ENCODE assay signal across 28 cellular contexts in the genomic region with DNA sequence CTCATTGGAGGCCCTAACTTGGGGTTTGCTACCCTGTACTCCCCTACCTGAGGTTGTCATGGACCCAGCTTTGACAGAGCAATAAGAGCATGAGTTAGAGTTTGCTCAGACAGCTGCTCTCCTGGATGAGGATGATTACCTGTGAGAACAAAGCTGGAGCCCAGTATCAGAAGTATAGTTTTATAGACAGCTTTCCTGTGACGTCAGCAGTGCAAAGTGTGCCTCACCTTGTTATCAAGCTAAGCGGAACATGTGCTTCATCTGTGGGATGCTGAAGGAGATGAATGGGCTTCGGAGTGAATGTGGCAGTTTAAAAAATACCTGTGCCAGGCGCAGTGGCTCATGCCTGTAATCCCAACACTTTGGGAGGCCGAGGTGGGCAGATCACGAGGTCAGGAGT.
"Had no signal": no experiment of that assay in that cellular context is flagged by ENCODE, and none has a peak within 500 bp of the region (broad histone marks: within the 10 kb centered on the region; RNA-seq: fewer than 3 reads in every experiment).

No MANE protein-coding gene starts in this region.

- H3K36me3 Mint-ChIP-seq: mesothelial cell of epicardium; naive thymus-derived CD4-positive, alpha-beta T cell; stimulated activated effector memory CD8-positive, alpha-beta T cell treated with anti-CD3 and anti-CD28 coated beads, Interleukin-12 subunit alpha, Interleukin-12 subunit beta, amount 100 ng/mL, for 72 hours had no signal

- H3K27me3 ChIP-seq: ovary, tibial nerve, upper lobe of right lung, uterus had no signal

- H3K36me3 ChIP-seq: ovary, thoracic aorta, tibial nerve, upper lobe of right lung, uterus had no signal

- H3K27me3 Mint-ChIP-seq: effector memory CD8-positive, alpha-beta T cell had no signal

- H3K27ac Mint-ChIP-seq: effector memory CD8-positive, alpha-beta T cell; mesothelial cell of epicardium; nephron; stimulated activated effector memory CD8-positive, alpha-beta T cell treated with anti-CD3 and anti-CD28 coated beads, Interleukin-12 subunit alpha, Interleukin-12 subunit beta, amount 100 ng/mL, for 72 hours had no signal

- ATAC-seq: effector memory CD8-positive, alpha-beta T cell; left lobe of liver; naive thymus-derived CD4-positive, alpha-beta T cell; psoas muscle; sciatic nerve; stimulated activated effector memory CD8-positive, alpha-beta T cell treated with anti-CD3 and anti-CD28 coated beads, Interleukin-12 subunit alpha, Interleukin-12 subunit beta, amount 100 ng/mL, for 72 hours; upper lobe of right lung had no signal

- H3K9me3 Mint-ChIP-seq: effector memory CD8-positive, alpha-beta T cell; mesothelial cell of epicardium; naive thymus-derived CD4-positive, alpha-beta T cell; nephron; stimulated activated effector memory CD8-positive, alpha-beta T cell treated with anti-CD3 and anti-CD28 coated beads, Interleukin-12 subunit alpha, Interleukin-12 subunit beta, amount 100 ng/mL, for 72 hours had no signal

- H3K4me3 ChIP-seq: lung, ovary, psoas muscle, thoracic aorta, tibial nerve, upper lobe of right lung, uterus had no signal

- DNase-seq: cerebellar nuclear complex; cortex of kidney; effector memory CD8-positive, alpha-beta T cell; erythroblast; hypothalamus; kidney; mesenchymal stem cell; naive thymus-derived CD4-positive, alpha-beta T cell; nucleus accumbens; ovary; posterior cingulate gyrus; psoas muscle; stimulated activated CD4-positive, alpha-beta T cell treated with anti-CD3 and anti-CD28 coated beads, Interleukin-2, amount 100 ng/mL, for 24 hours; stimulated activated CD4-positive, alpha-beta T cell treated with anti-CD3 and anti-CD28 coated beads, Interleukin-4, amount 100 ng/mL, for 24 hours; stimulated activated naive CD4-positive, alpha-beta T cell treated with Interleukin-2 at 50 U/mL for 16 hours; substantia nigra; upper lobe of right lung; uterus had no signal

- H3K9me3 ChIP-seq: ovary, psoas muscle, thoracic aorta, tibial nerve, upper lobe of right lung, uterus had no signal

- H3K4me1 ChIP-seq: psoas muscle, upper lobe of right lung, uterus had no signal

- H3K4me1 Mint-ChIP-seq: mesothelial cell of epicardium; nephron; stimulated activated effector memory CD8-positive, alpha-beta T cell treated with anti-CD3 and anti-CD28 coated beads, Interleukin-12 subunit alpha, Interleukin-12 subunit beta, amount 100 ng/mL, for 72 hours had no signal

- H3K4me3 Mint-ChIP-seq: effector memory CD8-positive, alpha-beta T cell; mesothelial cell of epicardium; naive thymus-derived CD4-positive, alpha-beta T cell; nephron; stimulated activated effector memory CD8-positive, alpha-beta T cell treated with anti-CD3 and anti-CD28 coated beads, Interleukin-12 subunit alpha, Interleukin-12 subunit beta, amount 100 ng/mL, for 72 hours had no signal

- FAIRE-seq: endometrium, frontal cortex, kidney had no signal

- H3K27ac ChIP-seq: ovary, psoas muscle, thoracic aorta, tibial nerve, upper lobe of right lung, uterus had no signal
